In genomic region chr22:38190581-38190980, GRCh38 we compare ENCODE assay signal across 23 cellular contexts.
"Had no signal": no experiment of that assay in that cellular context is flagged by ENCODE, and none has a peak within 500 bp of the region (broad histone marks: within the 10 kb centered on the region; RNA-seq: fewer than 3 reads in every experiment).

No MANE protein-coding gene starts in this region.

- H3K27ac ChIP-seq: SJSA1 had no signal

- H3K4me3 ChIP-seq: MG63, SJSA1 had no signal

- H3K36me3 ChIP-seq: MG63, SJSA1 had no signal

- H3K9ac ChIP-seq: SK-N-SH had no signal

- DNase-seq: IMR-90, Karpas-422, KG1, MG63, NCI-H1092, NCI-H1105 treated with DMSO at 0.1 percent for 48 hours, NCI-H1417 treated with DMSO at 0.1 percent for 48 hours, NCI-H146, NCI-H1694 treated with DMSO at 0.1 percent for 48 hours, NCI-H1930, NCI-H2081, NCI-H2107, NCI-H2227 treated with DMSO at 0.1 percent for 48 hours, NCI-H446, NCI-H510A, NCI-H524 treated with DMSO at 0.1 percent for 48 hours, NCI-H69, NCI-H774, Right ventricle myocardium superior, RPMI8226, SIG-M5, SK-N-SH had no signal

- H3K27me3 ChIP-seq: MG63, SJSA1 had no signal

- H3K9me3 ChIP-seq: MG63, SJSA1, SK-N-SH had no signal
